Comparison of ENCODE assay signal across 8 cellular contexts in the genomic region with DNA sequence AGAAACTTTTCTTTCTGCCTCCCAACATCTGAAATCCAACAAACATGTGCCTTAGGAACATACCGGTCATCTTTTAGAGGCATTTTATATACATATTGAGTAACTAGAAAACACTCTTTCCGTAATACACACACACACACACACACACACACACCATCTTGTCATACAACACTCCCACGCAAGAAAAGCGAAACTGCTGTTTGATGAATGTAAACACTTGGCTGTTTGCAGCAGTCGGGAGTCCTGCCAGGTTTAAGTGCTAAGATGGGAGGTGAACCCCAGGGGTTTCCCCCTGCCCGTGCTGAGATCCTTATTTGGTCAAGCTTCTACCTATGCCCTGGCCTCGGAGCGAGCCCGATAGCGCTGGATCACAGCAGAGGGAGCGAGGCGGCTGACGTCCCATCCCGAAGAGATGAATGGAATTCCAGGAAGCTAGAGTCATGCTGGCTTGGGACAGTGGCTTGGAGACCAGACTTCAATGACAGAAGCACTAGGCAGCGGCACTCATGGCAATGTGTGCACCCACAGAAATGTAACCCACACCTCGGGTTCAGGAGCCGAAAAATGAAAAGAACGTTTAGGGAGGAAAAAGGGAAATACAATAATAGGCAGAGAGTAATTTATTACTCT. TPM values are rescaled to one million over a fixed set of nuclear protein-coding genes. Genes with fewer than 3 reads are reported as not detected.
DNase-seq lines count a peak whose midpoint lies in the region; TF ChIP-seq lines count a peak whose summit lies in the region.

No MANE protein-coding gene starts in this region.

- H3K27ac ChIP-seq in VCaP = peak overlapping the region; percentile 94

- DNase-seq in activated naive CD4-positive, alpha-beta T cell treated with Interleukin-2 at 50 U/mL for 16 hours = peak; percentile 3
- no peak for DNase-seq in activated naive CD4-positive, alpha-beta T cell treated with anti-CD3 and anti-CD28 coated beads, Interleukin-2, amount 50 U/mL, for 16 hours
- peak; percentile 97 for DNase-seq in glomerular endothelial cell (ENCODE audit: extremely low read depth, low read depth, low spot score)
- peak; percentile 89 for DNase-seq in non-pigmented ciliary epithelial cell (ENCODE audit: low read depth)
- no peak for DNase-seq in SIG-M5 treated with dmso at 0.1 percent for 504 hours (lab: John Stamatoyannopoulos, UW; ENCODE audit: unreplicated experiment)
- DNase-seq in activated gamma-delta T cell treated with Interleukin-2 at 50 U/mL for 16 hours = no peak
- no peak for DNase-seq in amniotic stem cell (lab: John Stamatoyannopoulos, UW)

- TF ChIP-seq CTCF in VCaP (conservative IDR thresholded peaks at IDR 0.05) = no peak

RNA-seq across cellular contexts. Expression of gene THBS1, which starts 1.3 kb away (rescaled TPM):
- total RNA-seq in glomerular endothelial cell = 2,289 and 4,309 TPM in 2 replicates

Comparison
In these comparisons a context has a peak if more than half of its experiments do, and no peak if none do; other contexts are left out.
1. DNase-seq: peak in activated naive CD4-positive, alpha-beta T cell treated with Interleukin-2 at 50 U/mL for 16 hours (single experiment), glomerular endothelial cell (single experiment) and non-pigmented ciliary epithelial cell (single experiment); none in activated naive CD4-positive, alpha-beta T cell treated with anti-CD3 and anti-CD28 coated beads, Interleukin-2, amount 50 U/mL, for 16 hours (single experiment), SIG-M5 treated with dmso at 0.1 percent for 504 hours (single experiment), activated gamma-delta T cell treated with Interleukin-2 at 50 U/mL for 16 hours (single experiment) and amniotic stem cell (single experiment).